ENCODE assay signal across 18 cellular contexts in the genomic region with DNA sequence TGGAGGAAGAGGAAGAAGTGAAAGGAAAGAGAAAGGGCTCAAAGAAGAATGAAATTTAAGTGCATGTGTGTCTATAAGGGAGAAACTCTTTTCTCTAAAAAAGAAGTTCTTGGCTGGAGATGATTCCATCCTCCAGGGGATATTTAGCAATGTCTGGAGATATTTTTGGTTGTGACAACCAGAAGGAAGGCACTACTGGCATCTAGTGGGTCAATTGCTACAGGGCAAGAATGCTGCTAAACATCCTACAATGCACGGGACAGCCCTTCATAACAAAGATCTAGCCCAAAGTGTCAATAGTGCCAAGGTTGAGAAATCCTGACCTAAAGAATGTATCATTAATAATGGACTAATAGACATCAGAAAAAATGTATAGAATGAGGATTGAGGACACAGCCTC. TPM values are rescaled to one million over a fixed set of nuclear protein-coding genes. Genes with fewer than 3 reads are reported as not detected.
DNase-seq lines count a peak whose midpoint lies in the region; ATAC-seq, FAIRE-seq and TF ChIP-seq lines count a peak whose summit lies in the region.
"Had no signal": no experiment of that assay in that cellular context is flagged by ENCODE, and none has a peak within 500 bp of the region (broad histone marks: within the 10 kb centered on the region; RNA-seq: fewer than 3 reads in every experiment).

No MANE protein-coding gene starts in this region.

- no peak for TF ChIP-seq POLR2A in breast epithelium (IDR thresholded peaks at IDR 0.05)
- no peak for TF ChIP-seq POLR2A in NB4 (IDR thresholded peaks at IDR 0.05; ENCODE audit: extremely low read depth, insufficient read length)

- TF ChIP-seq CTCF in MCF 10A (IDR thresholded peaks at IDR 0.05; ENCODE audit: unreplicated experiment), result peak; percentile 22
- TF ChIP-seq CTCF in breast epithelium (IDR thresholded peaks at IDR 0.05), result no peak
- TF ChIP-seq CTCF in NB4 (IDR thresholded peaks at IDR 0.05; ENCODE audit: low read depth, low read length), result peak; percentile 3
- peak; percentile 46 for TF ChIP-seq CTCF in endodermal cell (conservative IDR thresholded peaks at IDR 0.05)
- no peak for TF ChIP-seq CTCF in Calu3 (IDR thresholded peaks at IDR 0.05; ENCODE audit: unreplicated experiment)

- H3K9me3 Mint-ChIP-seq in MCF 10A (ENCODE audit: unreplicated experiment) (no peaks in the 10 kb centered on the region), endodermal cell (no peaks in the 10 kb centered on the region), Calu3 (ENCODE audit: low read depth, unreplicated experiment) (no peaks in the 10 kb centered on the region)
- H3K9me3 Mint-ChIP-seq: activated CD4-positive, alpha-beta memory T cell treated with anti-CD3 and anti-CD28 coated beads, Interleukin-2, amount 10 ng/mL, durations not matched to agents 7 days and 5 days had no signal

- ATAC-seq in HG02884 (IDR thresholded peaks at IDR 0.05; ENCODE audit: unreplicated experiment), result no peak
- ATAC-seq in GM18511 (IDR thresholded peaks at IDR 0.05; ENCODE audit: unreplicated experiment), result no peak
- ATAC-seq: body of pancreas had no signal

- intact Hi-C loops in MCF 10A (cut with micrococcal nuclease), result loop anchor here (1.0 kb wide), 1 partner anchor 108 kb away; no protein-coding TSS in a partner anchor
- intact Hi-C loops in breast epithelium (cut with DNase I; ENCODE audit: low total_unique reads), result no loop called here
- intact Hi-C loops in Calu3 (cut with micrococcal nuclease; ENCODE audit: unreplicated experiment), result no loop called here

- no peaks in the 10 kb centered on the region for H3K4me1 ChIP-seq in breast epithelium
- H3K4me1 ChIP-seq in endodermal cell (ENCODE audit: control insufficient read depth, insufficient read depth, low read length), result no peaks in the 10 kb centered on the region
- H3K4me1 ChIP-seq: spleen had no signal

- BruUV-seq in MCF 10A (replicated peaks; lab: Mats Ljungman, UMichigan), result no TSS peak
- no TSS peak for BruUV-seq in Calu3 (replicated peaks; lab: Mats Ljungman, UMichigan)

- WGBS in endodermal cell (ENCODE audit: insufficient coverage in 1 of 2, insufficient read length in 1 of 2), 2 experiments, result 80% methylated on average over 1 of the region's 1 CpG; no CpG with 5 or more reads in 1 of the 2 experiments

- H3K36me3 ChIP-seq in breast epithelium (no peaks in the 10 kb centered on the region), endodermal cell (ENCODE audit: control insufficient read depth, insufficient read depth, low read length) (no peaks in the 10 kb centered on the region)
- H3K36me3 ChIP-seq: spleen, thoracic aorta had no signal

- no peak overlapping the region for H3K4me3 Mint-ChIP-seq in MCF 10A (ENCODE audit: unreplicated experiment)
- H3K4me3 Mint-ChIP-seq in endodermal cell, result no peak overlapping the region
- no peak overlapping the region for H3K4me3 Mint-ChIP-seq in Calu3 (ENCODE audit: low read depth, unreplicated experiment)
- H3K4me3 Mint-ChIP-seq: activated CD4-positive, alpha-beta memory T cell treated with anti-CD3 and anti-CD28 coated beads, Interleukin-2, amount 10 ng/mL, durations not matched to agents 7 days and 5 days had no signal

- H3K4me3 ChIP-seq in breast epithelium (no peak overlapping the region), NB4 (ENCODE audit: low read depth, low read length) (no peak overlapping the region), endodermal cell (ENCODE audit: low read length) (no peak overlapping the region)
- H3K4me3 ChIP-seq: body of pancreas, lung, spleen, thoracic aorta had no signal

- H3K27ac ChIP-seq in breast epithelium, result no peak overlapping the region
- H3K27ac ChIP-seq in endodermal cell (ENCODE audit: low read depth, low read length), result no peak overlapping the region
- H3K27ac ChIP-seq: body of pancreas, RWPE1, spleen, thoracic aorta had no signal

- H3K9me3 ChIP-seq in breast epithelium, result no peaks in the 10 kb centered on the region
- no peaks in the 10 kb centered on the region for H3K9me3 ChIP-seq in endodermal cell (ENCODE audit: control insufficient read depth, low read length)
- H3K9me3 ChIP-seq: body of pancreas, spleen, thoracic aorta had no signal

- H3K27me3 Mint-ChIP-seq in MCF 10A (ENCODE audit: insufficient read depth, unreplicated experiment), result no peaks in the 10 kb centered on the region
- peaks cover 38% of the 10 kb centered on the region for H3K27me3 Mint-ChIP-seq in endodermal cell (ENCODE audit: insufficient read depth)
- no peaks in the 10 kb centered on the region for H3K27me3 Mint-ChIP-seq in Calu3 (ENCODE audit: unreplicated experiment)

- CTCF ChIA-PET in MCF 10A (lab: Yijun Ruan, JAX), result interaction anchor here (0.7 to 1.0 kb wide), 2 partner anchors 103 to 625 kb away, joined by 3 read pairs; no protein-coding TSS in a partner anchor
- CTCF ChIA-PET in Calu3 (lab: Charles Lee), result no interaction called here

- no peak overlapping the region for H3K9ac ChIP-seq in endodermal cell (ENCODE audit: extremely low read depth, low read length, poor library complexity, severe bottlenecking)

- H3K27ac Mint-ChIP-seq in MCF 10A (ENCODE audit: low read depth, unreplicated experiment), result no peak overlapping the region
- no peak overlapping the region for H3K27ac Mint-ChIP-seq in endodermal cell
- H3K27ac Mint-ChIP-seq in Calu3 (ENCODE audit: unreplicated experiment), result no peak overlapping the region
- H3K27ac Mint-ChIP-seq: activated CD4-positive, alpha-beta memory T cell treated with anti-CD3 and anti-CD28 coated beads, Interleukin-2, amount 10 ng/mL, durations not matched to agents 7 days and 5 days had no signal

- FAIRE-seq in urothelium cell line (lab: Jason Lieb, UNC), result peak; percentile 69
- FAIRE-seq: endothelial cell of umbilical vein had no signal

- POLR2A ChIA-PET in MCF 10A (lab: Yijun Ruan, JAX), result interaction anchor here (0.6 kb wide), 1 partner anchor 680 kb away, joined by 4 read pairs; no protein-coding TSS in a partner anchor

- H3K27me3 ChIP-seq in breast epithelium, result no peaks in the 10 kb centered on the region
- H3K27me3 ChIP-seq in endodermal cell (ENCODE audit: control insufficient read depth, insufficient read depth, low read length, poor library complexity, severe bottlenecking), result peaks cover 48% of the 10 kb centered on the region
- H3K27me3 ChIP-seq: body of pancreas, spleen had no signal

- no peaks in the 10 kb centered on the region for H3K4me1 Mint-ChIP-seq in MCF 10A (ENCODE audit: insufficient read depth, unreplicated experiment)
- H3K4me1 Mint-ChIP-seq in endodermal cell, result peaks cover 18% of the 10 kb centered on the region
- no peaks in the 10 kb centered on the region for H3K4me1 Mint-ChIP-seq in Calu3 (ENCODE audit: low read depth, unreplicated experiment)
- H3K4me1 Mint-ChIP-seq: activated CD4-positive, alpha-beta memory T cell treated with anti-CD3 and anti-CD28 coated beads, Interleukin-2, amount 10 ng/mL, durations not matched to agents 7 days and 5 days had no signal

- H3K36me3 Mint-ChIP-seq in MCF 10A (ENCODE audit: insufficient read depth, unreplicated experiment) (no peaks in the 10 kb centered on the region), endodermal cell (ENCODE audit: low read depth) (no peaks in the 10 kb centered on the region), Calu3 (ENCODE audit: insufficient read depth, unreplicated experiment) (no peaks in the 10 kb centered on the region)

- DNase-seq in MCF 10A (ENCODE audit: unreplicated experiment), result peak; percentile 32
- no peak for DNase-seq in breast epithelium (ENCODE audit: low spot score in 2 of 2)
- peak; percentile 33 for DNase-seq in NB4 (ENCODE audit: low read depth)
- DNase-seq in endodermal cell, result no peak
- no peak for DNase-seq in urothelium cell line (ENCODE audit: low spot score)
- no peak for DNase-seq in Calu3
- DNase-seq: activated CD4-positive, alpha-beta memory T cell treated with anti-CD3 and anti-CD28 coated beads, Interleukin-2, amount 10 ng/mL, durations not matched to agents 7 days and 5 days; body of pancreas; DMS53; nucleus accumbens; spleen had no signal

RNA-seq across cellular contexts. Expression of a gene that starts 57.4 kb away (rescaled TPM):
- 1.2 and 1.5 TPM in 2 replicates for total RNA-seq in MCF 10A (2022)
- total RNA-seq in breast epithelium, result 10 to 100 TPM; 16.1 to 52.6 (median 22.1) TPM
- total RNA-seq in endodermal cell, result 1 to 10 TPM; 8.1 to 9.9 TPM
- 11.2 TPM for polyA plus RNA-seq in endodermal cell (2013, experiment 1 of 2)
- 9.0 TPM for polyA plus RNA-seq in endodermal cell (2013, experiment 2 of 2)
- 1.7 and 3.2 TPM in 2 replicates for total RNA-seq in Calu3 (2022)
- total RNA-seq: activated CD4-positive, alpha-beta memory T cell treated with anti-CD3 and anti-CD28 coated beads, Interleukin-2, amount 10 ng/mL, durations not matched to agents 7 days and 5 days; NCI-H460 had no signal

Comparison
In these comparisons a context has a peak if more than half of its experiments do, and no peak if none do; other contexts are left out.
1. DNase-seq: peak in MCF 10A (single experiment) and NB4 (single experiment); none in breast epithelium (0 of 2), endodermal cell (single experiment), urothelium cell line (single experiment) and Calu3 (single experiment).
2. CTCF ChIP-seq: peak in MCF 10A (single experiment), NB4 (single experiment) and endodermal cell (single experiment); none in breast epithelium (0 of 3) and Calu3 (single experiment).